In the genomic region with DNA sequence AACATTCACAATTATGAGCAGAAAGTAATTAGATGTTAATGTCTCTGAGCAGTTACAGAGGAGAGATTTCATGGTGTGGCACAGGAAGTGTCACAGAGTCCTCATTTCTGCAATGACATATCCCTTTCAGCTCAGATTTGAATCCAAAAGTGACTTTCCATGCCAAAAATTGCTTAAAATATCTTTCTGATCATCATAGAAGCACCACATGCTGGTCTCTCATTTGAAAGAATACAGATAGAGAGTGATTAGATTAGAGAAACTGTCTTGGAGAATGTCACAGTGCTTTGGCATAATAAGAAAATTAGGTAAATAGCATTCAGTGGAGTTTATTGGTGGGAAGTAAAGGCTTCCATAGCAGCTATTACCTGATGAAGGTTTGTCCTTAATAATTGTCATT, we compare ENCODE assay signal across 31 cellular contexts.
"Had no signal": no experiment of that assay in that cellular context is flagged by ENCODE, and none has a peak within 500 bp of the region (broad histone marks: within the 10 kb centered on the region; RNA-seq: fewer than 3 reads in every experiment).

No MANE protein-coding gene starts in this region.

- H3K9me3 ChIP-seq: ascending aorta, colonic mucosa had no signal

- H3K36me3 Mint-ChIP-seq: activated naive CD4-positive, alpha-beta T cell treated with anti-CD3 and anti-CD28 coated beads, Interleukin-2, amount 50 U/mL, for 24 hours; activated naive CD8-positive, alpha-beta T cell treated with anti-CD3 and anti-CD28 coated beads, Interleukin-2, amount 10 ng/mL, durations not matched to agents 7 days and 5 days; brain had no signal

- H3K27me3 ChIP-seq: ascending aorta, breast epithelium, cardiac muscle cell, colonic mucosa, dorsolateral prefrontal cortex had no signal

- H3K9me3 Mint-ChIP-seq: activated naive CD4-positive, alpha-beta T cell treated with anti-CD3 and anti-CD28 coated beads, Interleukin-2, amount 50 U/mL, for 24 hours; activated naive CD8-positive, alpha-beta T cell treated with anti-CD3 and anti-CD28 coated beads, Interleukin-2, amount 10 ng/mL, durations not matched to agents 7 days and 5 days; endodermal cell had no signal

- ATAC-seq: activated CD4-positive, CD25-positive, alpha-beta regulatory T cell treated with anti-CD3 and anti-CD28 coated beads, Interleukin-2, amount 50 U/mL, for 24 hours; activated CD8-positive, alpha-beta T cell treated with anti-CD3 and anti-CD28 coated beads for 36 hours; activated T-cell treated with anti-CD3 and anti-CD28 coated beads, Interleukin-2, amount 50 U/mL, for 4 hours; esophagus mucosa; T-helper 17 cell had no signal

- H3K4me3 ChIP-seq: ascending aorta, breast epithelium, cardiac muscle cell, colonic mucosa, dorsolateral prefrontal cortex had no signal

- DNase-seq: activated B cell treated with CpG ODN at 0.5 μM for 24 hours; activated CD4-positive, alpha-beta T cell treated with anti-CD3 and anti-CD28 coated beads for 48 hours; activated CD4-positive, alpha-beta T cell treated with anti-CD3 and anti-CD28 coated beads, Interleukin-2, amount 50 U/mL, for 1 hour; activated CD4-positive, alpha-beta T cell treated with anti-CD3 and anti-CD28 coated beads, Interleukin-2, amount 50 U/mL, for 48 hours; activated CD8-positive, alpha-beta memory T cell treated with anti-CD3 and anti-CD28 coated beads for 24 hours; activated CD8-positive, alpha-beta T cell treated with anti-CD3 and anti-CD28 coated beads for 36 hours; activated effector memory CD4-positive, alpha-beta T cell treated with anti-CD3 and anti-CD28 coated beads, Interleukin-2, amount 50 U/mL, for 16 hours; activated naive CD4-positive, alpha-beta T cell treated with anti-CD3 and anti-CD28 coated beads for 36 hours; activated naive CD8-positive, alpha-beta T cell treated with anti-CD3 and anti-CD28 coated beads, Interleukin-2, amount 10 ng/mL, durations not matched to agents 7 days and 5 days; activated T-cell treated with anti-CD3 and anti-CD28 coated beads, Interleukin-2, amount 50 U/mL, for 4 hours; central memory CD4-positive, alpha-beta T cell; cerebellar nuclear complex; colonic mucosa; dorsolateral prefrontal cortex; effector memory CD4-positive, alpha-beta T cell; endodermal cell; foreskin fibroblast; head of caudate nucleus; T-helper 17 cell; T1000; WERI-Rb-1 had no signal

- H3K27ac Mint-ChIP-seq: activated B cell treated with CpG ODN at 0.5 μM for 24 hours; activated CD8-positive, alpha-beta T cell treated with anti-CD3 and anti-CD28 coated beads for 36 hours; activated naive CD4-positive, alpha-beta T cell treated with anti-CD3 and anti-CD28 coated beads for 36 hours; activated naive CD4-positive, alpha-beta T cell treated with anti-CD3 and anti-CD28 coated beads, Interleukin-2, amount 50 U/mL, for 24 hours; activated naive CD8-positive, alpha-beta T cell treated with anti-CD3 and anti-CD28 coated beads, Interleukin-2, amount 10 ng/mL, durations not matched to agents 7 days and 5 days; activated T-helper 1 cell treated with anti-CD3 and anti-CD28 coated beads, Interleukin-12 subunit alpha, Interleukin-12 subunit beta, Interleukin-2, Interleukin-4 antibody, amounts not matched to agents 30 ng/mL and 10 ng/mL and 1 ng/mL, durations not matched to agents 14 hours and 24 hours and 36 hours; activated T-helper 2 cell treated with anti-CD3 and anti-CD28 coated beads, Interferon-gamma antibody, Interleukin-2, Interleukin-4, amounts not matched to agents 10 μg/mL and 5 μg/mL and 100 μg/mL, durations not matched to agents 14 hours and 24 hours and 36 hours; endodermal cell; T-helper 17 cell; T-helper 2 cell treated with Interferon-gamma antibody and Interleukin-4, amounts not matched to agents 5 μg/mL and 100 μg/mL, for 36 hours had no signal

- H3K4me3 Mint-ChIP-seq: activated B cell treated with CpG ODN at 0.5 μM for 24 hours; activated CD8-positive, alpha-beta T cell treated with anti-CD3 and anti-CD28 coated beads for 36 hours; activated naive CD4-positive, alpha-beta T cell treated with anti-CD3 and anti-CD28 coated beads for 36 hours; activated naive CD4-positive, alpha-beta T cell treated with anti-CD3 and anti-CD28 coated beads, Interleukin-2, amount 50 U/mL, for 24 hours; activated naive CD8-positive, alpha-beta T cell treated with anti-CD3 and anti-CD28 coated beads, Interleukin-2, amount 10 ng/mL, durations not matched to agents 7 days and 5 days; activated T-cell treated with anti-CD3 and anti-CD28 coated beads, Interleukin-2, amount 50 U/mL, for 4 hours; activated T-helper 1 cell treated with anti-CD3 and anti-CD28 coated beads, Interleukin-12 subunit alpha, Interleukin-12 subunit beta, Interleukin-2, Interleukin-4 antibody, amounts not matched to agents 30 ng/mL and 10 ng/mL and 1 ng/mL, durations not matched to agents 14 hours and 24 hours and 36 hours; brain; endodermal cell; T-helper 17 cell; T-helper 2 cell treated with Interferon-gamma antibody and Interleukin-4, amounts not matched to agents 5 μg/mL and 100 μg/mL, for 36 hours had no signal

- H3K36me3 ChIP-seq: ascending aorta, breast epithelium, cardiac muscle cell, colonic mucosa, WERI-Rb-1 had no signal

- H3K4me1 Mint-ChIP-seq: activated B cell treated with CpG ODN at 0.5 μM for 24 hours; activated naive CD4-positive, alpha-beta T cell treated with anti-CD3 and anti-CD28 coated beads, Interleukin-2, amount 50 U/mL, for 24 hours; activated naive CD8-positive, alpha-beta T cell treated with anti-CD3 and anti-CD28 coated beads, Interleukin-2, amount 10 ng/mL, durations not matched to agents 7 days and 5 days; endodermal cell; T-helper 17 cell had no signal

- H3K27ac ChIP-seq: ascending aorta, breast epithelium, cardiac muscle cell, colonic mucosa, dorsolateral prefrontal cortex, WERI-Rb-1 had no signal

- H3K27me3 Mint-ChIP-seq: activated B cell treated with CpG ODN at 0.5 μM for 24 hours; activated CD8-positive, alpha-beta T cell treated with anti-CD3 and anti-CD28 coated beads for 36 hours; activated naive CD4-positive, alpha-beta T cell treated with anti-CD3 and anti-CD28 coated beads, Interleukin-2, amount 50 U/mL, for 24 hours; activated naive CD8-positive, alpha-beta T cell treated with anti-CD3 and anti-CD28 coated beads, Interleukin-2, amount 10 ng/mL, durations not matched to agents 7 days and 5 days; brain; T-helper 17 cell had no signal

- H3K4me1 ChIP-seq: ascending aorta, breast epithelium, colonic mucosa had no signal
